In the genomic region with DNA sequence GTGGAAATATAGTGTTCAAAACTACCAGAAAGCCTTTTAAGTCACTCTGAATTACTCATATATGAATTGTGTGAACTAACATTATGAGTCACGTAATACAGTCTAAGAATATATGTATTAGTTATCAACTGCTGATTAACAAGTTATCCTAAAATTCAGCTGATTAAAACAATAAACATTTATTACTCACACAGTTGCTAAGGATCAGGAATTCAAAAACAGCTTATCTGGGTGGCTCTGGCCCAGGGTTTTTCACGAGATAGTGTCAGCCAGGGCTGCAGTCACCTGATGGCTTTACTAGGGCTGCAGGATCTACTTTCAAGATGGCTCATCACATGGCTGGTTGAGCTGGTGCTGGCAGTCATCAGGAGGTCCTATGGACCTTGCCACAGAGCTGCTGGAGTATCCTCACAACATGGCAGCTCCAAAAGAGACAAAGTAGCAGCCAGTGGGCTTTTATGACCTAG, we compare ENCODE assay signal across 10 cellular contexts. TPM values are rescaled to one million over a fixed set of nuclear protein-coding genes. Genes with fewer than 3 reads are reported as not detected.
DNase-seq lines count a peak whose midpoint lies in the region; ATAC-seq and TF ChIP-seq lines count a peak whose summit lies in the region.
"Had no signal": no experiment of that assay in that cellular context is flagged by ENCODE, and none has a peak within 500 bp of the region (broad histone marks: within the 10 kb centered on the region; RNA-seq: fewer than 3 reads in every experiment).

No MANE protein-coding gene starts in this region.

- intact Hi-C loops in uterus (cut with DNase I; ENCODE audit: low total_unique reads), result no loop called here

- H3K9ac ChIP-seq in neuronal stem cell (ENCODE audit: low read depth, low read length, poor library complexity), result no peak overlapping the region

- H2BK15ac ChIP-seq in neuronal stem cell (ENCODE audit: low read length), result no peak overlapping the region

- no peak overlapping the region for H2BK120ac ChIP-seq in neuronal stem cell (ENCODE audit: low read depth, low read length)

- WGBS in neuronal stem cell (ENCODE audit: extremely low coverage in 2 of 2, insufficient read length in 2 of 2, insufficient replicate concordance in 1 of 2), 2 donors, result no CpG with 5 or more reads among the region's 2 CpGs

- no peak overlapping the region for H2AK5ac ChIP-seq in neuronal stem cell (ENCODE audit: low read depth, low read length)

- TF ChIP-seq CTCF in uterus (IDR thresholded peaks at IDR 0.05) (no peak), GM13977 (IDR thresholded peaks at IDR 0.05; ENCODE audit: extremely low read depth, insufficient read depth, missing control alignments) (no peak)

- H3K36me3 ChIP-seq in uterus (no peaks in the 10 kb centered on the region), neuronal stem cell (replicated peaks in 1 of 2; ENCODE audit: control insufficient read depth in 2 of 2, insufficient read depth in 2 of 2, low read length in 2 of 2) (peaks cover 6 to 67% of the 10 kb centered on the region in 2 donors)

- no peaks in the 10 kb centered on the region for H3K27me3 ChIP-seq in uterus
- no peaks in the 10 kb centered on the region for H3K27me3 ChIP-seq in neuronal stem cell (ENCODE audit: control insufficient read depth in 3 of 3, insufficient read depth in 3 of 3, low read depth in 1 of 3, low read length in 3 of 3)

- TF ChIP-seq POLR2A in uterus (IDR thresholded peaks at IDR 0.05), result no peak

- peak overlapping the region; percentile 95 to 99 for H3K27ac ChIP-seq in uterus
- H3K27ac ChIP-seq in neuronal stem cell (replicated peaks; ENCODE audit: low read length), result no peak overlapping the region

- peaks cover 5% of the 10 kb centered on the region for H3K9me3 Mint-ChIP-seq in activated naive CD8-positive, alpha-beta T cell treated with anti-CD3 and anti-CD28 coated beads, Interleukin-2, amount 50 U/mL, for 24 hours
- H3K9me3 Mint-ChIP-seq: CD4-positive, alpha-beta memory T cell had no signal

- peaks cover 4% of the 10 kb centered on the region for H3K79me1 ChIP-seq in neuronal stem cell (ENCODE audit: low read depth, low read length)

- ATAC-seq in activated naive CD8-positive, alpha-beta T cell treated with anti-CD3 and anti-CD28 coated beads, Interleukin-2, amount 50 U/mL, for 24 hours, result peak; percentile 8

- H3K27ac Mint-ChIP-seq in activated naive CD8-positive, alpha-beta T cell treated with anti-CD3 and anti-CD28 coated beads, Interleukin-2, amount 50 U/mL, for 24 hours, result peak overlapping the region; percentile 92
- H3K27ac Mint-ChIP-seq: CD4-positive, alpha-beta memory T cell had no signal

- H3K4ac ChIP-seq in neuronal stem cell (ENCODE audit: low read length), result no peak overlapping the region

- no peak overlapping the region for H4K91ac ChIP-seq in neuronal stem cell (ENCODE audit: low read depth, low read length, poor library complexity)

- H3K4me3 ChIP-seq in uterus (no peak overlapping the region), neuronal stem cell (ENCODE audit: low read length in 2 of 2) (no peak overlapping the region)

- H3K4me1 ChIP-seq in uterus (peaks cover 30 to 54% of the 10 kb centered on the region in 2 donors), neuronal stem cell (ENCODE audit: control insufficient read depth in 2 of 2, insufficient read depth in 1 of 2, low read depth in 1 of 2, low read length in 2 of 2) (peaks cover 15 to 28% of the 10 kb centered on the region in 2 donors)

- no peak overlapping the region for H2AFZ ChIP-seq in neuronal stem cell (ENCODE audit: low read length)

- H3K4me2 ChIP-seq in neuronal stem cell (ENCODE audit: insufficient read depth, low read length, poor library complexity, severe bottlenecking), result no peak overlapping the region

- no peak overlapping the region for H3K14ac ChIP-seq in neuronal stem cell (ENCODE audit: low read length)

- H2BK5ac ChIP-seq in neuronal stem cell (ENCODE audit: low read length), result no peak overlapping the region

- H3K9me3 ChIP-seq in uterus (no peaks in the 10 kb centered on the region), neuronal stem cell (replicated peaks in 1 of 2; ENCODE audit: control insufficient read depth in 2 of 2, insufficient read depth in 1 of 2, low read depth in 1 of 2, low read length in 2 of 2) (peaks cover 0 to 7% of the 10 kb centered on the region in 2 donors)

- no peak overlapping the region for H4K8ac ChIP-seq in neuronal stem cell (ENCODE audit: low read depth, low read length)

- no peaks in the 10 kb centered on the region for H3K27me3 Mint-ChIP-seq in activated naive CD8-positive, alpha-beta T cell treated with anti-CD3 and anti-CD28 coated beads, Interleukin-2, amount 50 U/mL, for 24 hours
- H3K27me3 Mint-ChIP-seq: CD4-positive, alpha-beta memory T cell had no signal

- no peak overlapping the region for H3K23ac ChIP-seq in neuronal stem cell (ENCODE audit: low read depth, low read length, poor library complexity)

- peaks cover 31% of the 10 kb centered on the region for H3K36me3 Mint-ChIP-seq in activated naive CD8-positive, alpha-beta T cell treated with anti-CD3 and anti-CD28 coated beads, Interleukin-2, amount 50 U/mL, for 24 hours (ENCODE audit: low read depth)
- H3K36me3 Mint-ChIP-seq: CD4-positive, alpha-beta memory T cell had no signal

- H3K4me1 Mint-ChIP-seq in activated naive CD8-positive, alpha-beta T cell treated with anti-CD3 and anti-CD28 coated beads, Interleukin-2, amount 50 U/mL, for 24 hours, result peaks cover 82% of the 10 kb centered on the region

- no peak overlapping the region for H3K18ac ChIP-seq in neuronal stem cell (ENCODE audit: low read length)

- H2BK12ac ChIP-seq in neuronal stem cell (ENCODE audit: low read length), result no peak overlapping the region

- in situ Hi-C loops in GM13977 (cut with MboI; ENCODE audit: low pct_unique_long_range_greater_than_20kb, low sequenced_read_pairs, unreplicated experiment), result no loop called here

- H3K4me3 Mint-ChIP-seq in activated naive CD8-positive, alpha-beta T cell treated with anti-CD3 and anti-CD28 coated beads, Interleukin-2, amount 50 U/mL, for 24 hours, result peak overlapping the region; percentile 40
- H3K4me3 Mint-ChIP-seq: CD4-positive, alpha-beta memory T cell had no signal

- peak; percentile 48 for DNase-seq in stimulated activated CD4-positive, alpha-beta T cell treated with anti-CD3 and anti-CD28 coated beads, Interleukin-1b, Interleukin-23, amount 100 ng/mL, for 48 hours
- DNase-seq in stimulated activated CD4-positive, alpha-beta T cell treated with anti-CD3 and anti-CD28 coated beads, Interleukin-4, amount 100 ng/mL, for 4 hours, result no peak
- peak; percentile 10 for DNase-seq in activated naive CD8-positive, alpha-beta T cell treated with anti-CD3 and anti-CD28 coated beads, Interleukin-2, amount 50 U/mL, for 24 hours
- DNase-seq in kidney tubule cell (ENCODE audit: low spot score), result peak; percentile 60
- no peak for DNase-seq in uterus
- no peak for DNase-seq in neuronal stem cell (ENCODE audit: low spot score)
- no peak for DNase-seq in GM13977 (ENCODE audit: low spot score)
- no peak for DNase-seq in NOMO-1 treated with dmso at 0.1 percent for 144 hours (lab: John Stamatoyannopoulos, UW; ENCODE audit: unreplicated experiment)
- DNase-seq: CD4-positive, alpha-beta memory T cell; NCI-H526 treated with DMSO at 0.1 percent for 48 hours had no signal

RNA-seq across cellular contexts. Expression of a gene that starts 36.5 kb away (rescaled TPM):
- total RNA-seq in uterus, result 100 to 1,000 TPM; 129 to 357 (median 235) TPM
- 120 TPM for polyA plus RNA-seq in neuronal stem cell (2013, experiment 1 of 2)
- polyA plus RNA-seq in neuronal stem cell (2013, experiment 2 of 2), result 118 TPM

Comparison
In these comparisons a context has a peak if more than half of its experiments do, and no peak if none do; other contexts are left out.
1. DNase-seq: peak in stimulated activated CD4-positive, alpha-beta T cell treated with anti-CD3 and anti-CD28 coated beads, Interleukin-1b, Interleukin-23, amount 100 ng/mL, for 48 hours (single experiment), activated naive CD8-positive, alpha-beta T cell treated with anti-CD3 and anti-CD28 coated beads, Interleukin-2, amount 50 U/mL, for 24 hours (single experiment) and kidney tubule cell (single experiment); none in stimulated activated CD4-positive, alpha-beta T cell treated with anti-CD3 and anti-CD28 coated beads, Interleukin-4, amount 100 ng/mL, for 4 hours (0 of 2), uterus (0 of 2), neuronal stem cell (single experiment), GM13977 (single experiment) and NOMO-1 treated with dmso at 0.1 percent for 144 hours (single experiment).